Comparison of ENCODE assay signal across 30 cellular contexts in the genomic region with DNA sequence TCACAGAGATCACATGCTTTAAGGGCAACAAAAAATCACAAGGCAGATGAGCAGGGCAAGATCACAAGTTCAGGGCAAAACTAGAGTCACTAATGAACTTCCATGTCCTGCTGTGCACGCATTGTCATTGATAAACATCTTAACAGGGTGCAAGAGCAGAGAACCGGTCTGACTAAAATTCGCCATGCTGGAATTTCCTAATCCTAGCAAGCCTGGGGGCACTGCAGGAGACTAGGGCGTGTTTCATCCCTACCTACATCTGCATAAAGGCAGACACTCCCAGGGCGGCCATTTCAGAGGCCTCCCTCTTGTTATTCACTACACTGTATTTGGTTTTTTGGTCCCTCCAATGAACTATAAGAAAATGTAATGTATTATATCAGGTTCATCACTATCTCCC.
"Had no signal": no experiment of that assay in that cellular context is flagged by ENCODE, and none has a peak within 500 bp of the region (broad histone marks: within the 10 kb centered on the region; RNA-seq: fewer than 3 reads in every experiment).

No MANE protein-coding gene starts in this region.

- H3K27me3 Mint-ChIP-seq: activated naive CD8-positive, alpha-beta T cell; progenitor cell of endocrine pancreas; stimulated activated memory B cell treated with anti-CD40 and anti-IgM and Interleukin-4, amounts not matched to agents 10 μg/mL and 1 μg/mL and 100 μg/mL, for 72 hours; stimulated activated naive CD8-positive, alpha-beta T cell treated with anti-CD3 and anti-CD28 coated beads, Interleukin-15, amount 100 ng/mL, for 72 hours had no signal

- H3K4me1 Mint-ChIP-seq: nephron; stimulated activated memory B cell treated with anti-CD40 and anti-IgM and Interleukin-4, amounts not matched to agents 10 μg/mL and 1 μg/mL and 100 μg/mL, for 72 hours had no signal

- H3K4me1 ChIP-seq: gastroesophageal sphincter, left ventricle myocardium inferior, right lobe of liver, upper lobe of left lung, vagina had no signal

- H3K4me3 ChIP-seq: gastroesophageal sphincter, hepatocyte, left ventricle myocardium inferior, lung, right lobe of liver, upper lobe of left lung, vagina had no signal

- H3K36me3 ChIP-seq: gastroesophageal sphincter, left ventricle myocardium inferior, neutrophil, right lobe of liver, upper lobe of left lung, vagina had no signal

- H3K9me3 Mint-ChIP-seq: nephron; stimulated activated naive CD8-positive, alpha-beta T cell treated with anti-CD3 and anti-CD28 coated beads, Interleukin-15, amount 100 ng/mL, for 72 hours; T-helper 2 cell treated with Interferon-gamma antibody and Interleukin-4, amounts not matched to agents 5 μg/mL and 100 μg/mL, for 36 hours had no signal

- DNase-seq: activated CD4-positive, alpha-beta T cell treated with anti-CD3 and anti-CD28 coated beads for 4 hours; activated CD4-positive, alpha-beta T cell treated with anti-CD3 and anti-CD28 coated beads, Interleukin-2, amount 50 U/mL, for 4 hours; activated effector memory CD4-positive, alpha-beta T cell treated with Interleukin-2 at 50 U/mL for 16 hours; activated naive CD4-positive, alpha-beta T cell treated with Interleukin-2 at 50 U/mL for 16 hours; activated T-cell treated with anti-CD3 and anti-CD28 coated beads for 4 hours; activated T-cell treated with anti-CD3 and anti-CD28 coated beads, Interleukin-2, amount 50 U/mL, for 72 hours; anterior cingulate cortex; dermis blood vessel endothelial cell; effector CD4-positive, alpha-beta T cell; left ventricle myocardium inferior; right lobe of liver; stimulated activated CD4-positive, alpha-beta T cell treated with anti-CD3 and anti-CD28 coated beads, Interleukin-4, amount 100 ng/mL, for 4 hours; stimulated activated CD8-positive, alpha-beta memory T cell treated with anti-CD3 and anti-CD28 coated beads, Interleukin-4, amount 100 ng/mL, for 48 hours; stimulated activated naive CD8-positive, alpha-beta T cell treated with anti-CD3 and anti-CD28 coated beads, Interleukin-15, amount 100 ng/mL, for 72 hours; substantia nigra; T-helper 1 cell; upper lobe of left lung had no signal

- H3K27ac Mint-ChIP-seq: activated naive CD8-positive, alpha-beta T cell; activated T-cell treated with anti-CD3 and anti-CD28 coated beads, Interleukin-2, amount 50 U/mL, for 72 hours; nephron; progenitor cell of endocrine pancreas; stimulated activated memory B cell treated with anti-CD40 and anti-IgM and Interleukin-4, amounts not matched to agents 10 μg/mL and 1 μg/mL and 100 μg/mL, for 72 hours; stimulated activated naive CD8-positive, alpha-beta T cell treated with anti-CD3 and anti-CD28 coated beads, Interleukin-15, amount 100 ng/mL, for 72 hours; T-helper 2 cell treated with Interferon-gamma antibody and Interleukin-4, amounts not matched to agents 5 μg/mL and 100 μg/mL, for 36 hours had no signal

- ATAC-seq: activated T-cell treated with anti-CD3 and anti-CD28 coated beads, Interleukin-2, amount 50 U/mL, for 72 hours; gastroesophageal sphincter; right lobe of liver; stimulated activated memory B cell treated with anti-CD40 and anti-IgM and Interleukin-4, amounts not matched to agents 10 μg/mL and 1 μg/mL and 100 μg/mL, for 72 hours; stimulated activated naive CD8-positive, alpha-beta T cell treated with anti-CD3 and anti-CD28 coated beads, Interleukin-15, amount 100 ng/mL, for 72 hours had no signal

- H3K27ac ChIP-seq: gastroesophageal sphincter, hepatocyte, left ventricle myocardium inferior, neutrophil, right lobe of liver, upper lobe of left lung, vagina had no signal

- FAIRE-seq: bronchial epithelial cell, endometrium, islet of Langerhans had no signal

- H3K9me3 ChIP-seq: gastroesophageal sphincter, left ventricle myocardium inferior, neutrophil, right lobe of liver, upper lobe of left lung, vagina had no signal

- H3K36me3 Mint-ChIP-seq: activated naive CD8-positive, alpha-beta T cell; stimulated activated memory B cell treated with anti-CD40 and anti-IgM and Interleukin-4, amounts not matched to agents 10 μg/mL and 1 μg/mL and 100 μg/mL, for 72 hours had no signal

- H3K27me3 ChIP-seq: gastroesophageal sphincter, hepatocyte, neutrophil, right lobe of liver, upper lobe of left lung, vagina had no signal

- H3K4me3 Mint-ChIP-seq: activated naive CD8-positive, alpha-beta T cell; activated T-cell treated with anti-CD3 and anti-CD28 coated beads, Interleukin-2, amount 50 U/mL, for 72 hours; nephron; stimulated activated memory B cell treated with anti-CD40 and anti-IgM and Interleukin-4, amounts not matched to agents 10 μg/mL and 1 μg/mL and 100 μg/mL, for 72 hours; stimulated activated naive CD8-positive, alpha-beta T cell treated with anti-CD3 and anti-CD28 coated beads, Interleukin-15, amount 100 ng/mL, for 72 hours; T-helper 2 cell treated with Interferon-gamma antibody and Interleukin-4, amounts not matched to agents 5 μg/mL and 100 μg/mL, for 36 hours had no signal
